8 cellular contexts compared by ENCODE assay signal in genomic region chr7:101814996-101815825, GRCh38. TPM values are rescaled to one million over a fixed set of nuclear protein-coding genes. Genes with fewer than 3 reads are reported as not detected.
DNase-seq lines count a peak whose midpoint lies in the region; ATAC-seq and TF ChIP-seq lines count a peak whose summit lies in the region.

No MANE protein-coding gene starts in this region.

- peaks cover 37% of the 10 kb centered on the region for H3K27me3 Mint-ChIP-seq in activated CD8-positive, alpha-beta memory T cell treated with anti-CD3 and anti-CD28 coated beads, Interleukin-2, amount 10 ng/mL, durations not matched to agents 7 days and 5 days
- no peaks in the 10 kb centered on the region for H3K27me3 Mint-ChIP-seq in naive thymus-derived CD8-positive, alpha-beta T cell
- peaks cover 9% of the 10 kb centered on the region for H3K27me3 Mint-ChIP-seq in stimulated activated naive CD8-positive, alpha-beta T cell treated with anti-CD3 and anti-CD28 coated beads, Interleukin-15, Interleukin-2, amounts not matched to agents 100 ng/mL and 50 ng/mL, for 24 hours

- peak overlapping the region; percentile 80 for H3K4me3 Mint-ChIP-seq in activated CD8-positive, alpha-beta memory T cell treated with anti-CD3 and anti-CD28 coated beads, Interleukin-2, amount 10 ng/mL, durations not matched to agents 7 days and 5 days
- H3K4me3 Mint-ChIP-seq in naive thymus-derived CD8-positive, alpha-beta T cell = peak overlapping the region; percentile 82 to 94 (median 90)
- H3K4me3 Mint-ChIP-seq in stimulated activated naive CD8-positive, alpha-beta T cell treated with anti-CD3 and anti-CD28 coated beads, Interleukin-15, Interleukin-2, amounts not matched to agents 100 ng/mL and 50 ng/mL, for 24 hours = peak overlapping the region; percentile 87

- no peaks in the 10 kb centered on the region for H3K9me3 Mint-ChIP-seq in activated CD8-positive, alpha-beta memory T cell treated with anti-CD3 and anti-CD28 coated beads, Interleukin-2, amount 10 ng/mL, durations not matched to agents 7 days and 5 days (ENCODE audit: low read depth)
- no peaks in the 10 kb centered on the region for H3K9me3 Mint-ChIP-seq in naive thymus-derived CD8-positive, alpha-beta T cell
- H3K9me3 Mint-ChIP-seq in stimulated activated naive CD8-positive, alpha-beta T cell treated with anti-CD3 and anti-CD28 coated beads, Interleukin-15, Interleukin-2, amounts not matched to agents 100 ng/mL and 50 ng/mL, for 24 hours = no peaks in the 10 kb centered on the region

- POLR2A ChIA-PET in naive thymus-derived CD8-positive, alpha-beta T cell (lab: Charles Lee) = interaction anchor here (0.6 to 3.2 kb wide), 5 partner anchors 9 to 245 kb away, joined by 4 to 19 read pairs (median 10); no protein-coding TSS in a partner anchor

- no peak for TF ChIP-seq POLR2A in erythroblast (IDR thresholded peaks at IDR 0.05; ENCODE audit: low read length)

- H3K36me3 Mint-ChIP-seq in activated CD8-positive, alpha-beta memory T cell treated with anti-CD3 and anti-CD28 coated beads, Interleukin-2, amount 10 ng/mL, durations not matched to agents 7 days and 5 days = no peaks in the 10 kb centered on the region
- H3K36me3 Mint-ChIP-seq in naive thymus-derived CD8-positive, alpha-beta T cell = no peaks in the 10 kb centered on the region
- H3K36me3 Mint-ChIP-seq in stimulated activated naive CD8-positive, alpha-beta T cell treated with anti-CD3 and anti-CD28 coated beads, Interleukin-15, Interleukin-2, amounts not matched to agents 100 ng/mL and 50 ng/mL, for 24 hours (ENCODE audit: low read depth) = no peaks in the 10 kb centered on the region

- peak overlapping the region; percentile 63 for H3K4me3 ChIP-seq in HFF-Myc (replicated peaks; ENCODE audit: low read depth, low read length)

- H3K4me1 Mint-ChIP-seq in activated CD8-positive, alpha-beta memory T cell treated with anti-CD3 and anti-CD28 coated beads, Interleukin-2, amount 10 ng/mL, durations not matched to agents 7 days and 5 days = peaks cover 10% of the 10 kb centered on the region
- H3K4me1 Mint-ChIP-seq in naive thymus-derived CD8-positive, alpha-beta T cell = peaks cover 16 to 35% (median 32%) of the 10 kb centered on the region in 4 donors
- H3K4me1 Mint-ChIP-seq in stimulated activated naive CD8-positive, alpha-beta T cell treated with anti-CD3 and anti-CD28 coated beads, Interleukin-15, Interleukin-2, amounts not matched to agents 100 ng/mL and 50 ng/mL, for 24 hours (ENCODE audit: low read depth) = peaks cover 26% of the 10 kb centered on the region

- ATAC-seq in activated CD8-positive, alpha-beta memory T cell treated with anti-CD3 and anti-CD28 coated beads, Interleukin-2, amount 10 ng/mL, durations not matched to agents 7 days and 5 days = peak; percentile 52
- ATAC-seq in naive thymus-derived CD8-positive, alpha-beta T cell = peak; percentile 46 to 62
- ATAC-seq in GM18517 (IDR thresholded peaks at IDR 0.05; ENCODE audit: unreplicated experiment) = no peak

- CTCF ChIA-PET in activated CD8-positive, alpha-beta memory T cell treated with anti-CD3 and anti-CD28 coated beads, Interleukin-2, amount 10 ng/mL, durations not matched to agents 7 days and 5 days (lab: Charles Lee) = interaction anchor here (0.7 to 1.6 kb wide), 7 partner anchors 11 to 129 kb away, joined by 3 to 26 read pairs (median 6); no protein-coding TSS in a partner anchor

- TF ChIP-seq CTCF in GM12874 (IDR thresholded peaks at IDR 0.05; ENCODE audit: insufficient read depth, low read depth, low read length) (peak; percentile 70), HFF-Myc (IDR thresholded peaks at IDR 0.05; ENCODE audit: low read depth, low read length, missing control alignments) (peak; percentile 15)

- DNase-seq in HFF-Myc (ENCODE audit: extremely low read depth, low read depth) = no peak
- DNase-seq in NCI-H1092 (lab: John Stamatoyannopoulos, UW) = peak; percentile 51
- DNase-seq in activated CD8-positive, alpha-beta memory T cell treated with anti-CD3 and anti-CD28 coated beads, Interleukin-2, amount 10 ng/mL, durations not matched to agents 7 days and 5 days = peak; percentile 65
- peak; percentile 80 to 87 for DNase-seq in erythroblast (lab: John Stamatoyannopoulos, UW)
- peak; percentile 47 to 80 (median 71) for DNase-seq in naive thymus-derived CD8-positive, alpha-beta T cell

- H3K27ac Mint-ChIP-seq in activated CD8-positive, alpha-beta memory T cell treated with anti-CD3 and anti-CD28 coated beads, Interleukin-2, amount 10 ng/mL, durations not matched to agents 7 days and 5 days = peak overlapping the region; percentile 61
- H3K27ac Mint-ChIP-seq in naive thymus-derived CD8-positive, alpha-beta T cell = peak overlapping the region in 9 of 10 donors; percentile 15 to 88 (median 59)
- H3K27ac Mint-ChIP-seq in stimulated activated naive CD8-positive, alpha-beta T cell treated with anti-CD3 and anti-CD28 coated beads, Interleukin-15, Interleukin-2, amounts not matched to agents 100 ng/mL and 50 ng/mL, for 24 hours = peak overlapping the region; percentile 94

RNA-seq across cellular contexts. Expression of gene CUX1, which starts 2.2 kb away (rescaled TPM):
- 10 to 100 TPM; 24.0 to 28.7 TPM for total RNA-seq in activated CD8-positive, alpha-beta memory T cell treated with anti-CD3 and anti-CD28 coated beads, Interleukin-2, amount 10 ng/mL, durations not matched to agents 7 days and 5 days
- total RNA-seq in naive thymus-derived CD8-positive, alpha-beta T cell = 10 to 100 TPM; 61.4 to 66.2 TPM
- polyA plus RNA-seq in naive thymus-derived CD8-positive, alpha-beta T cell = 10 to 100 TPM; 10.3 to 24.1 (median 14.4) TPM
